28 cellular contexts compared by ENCODE assay signal in the genomic region with DNA sequence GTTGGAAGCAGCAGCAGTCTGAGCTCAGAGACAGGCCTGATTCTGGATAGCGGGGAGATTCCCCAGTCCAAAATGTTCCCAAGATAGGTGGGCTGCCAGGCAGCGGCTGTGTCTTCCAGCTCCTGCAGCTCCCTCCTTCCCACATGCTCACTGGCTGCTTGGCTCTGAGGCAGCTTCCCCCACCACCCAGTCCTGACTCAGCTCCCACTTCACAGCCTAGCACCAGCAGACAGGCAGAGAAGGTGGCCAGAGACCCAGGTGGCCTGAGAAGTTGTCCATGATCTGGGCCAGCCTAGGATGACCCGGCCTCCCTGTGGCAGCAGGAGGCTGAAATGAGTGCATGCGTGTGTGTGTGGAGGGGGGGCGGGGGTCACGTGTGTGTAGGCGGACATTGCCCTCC.
"Had no signal": no experiment of that assay in that cellular context is flagged by ENCODE, and none has a peak within 500 bp of the region (broad histone marks: within the 10 kb centered on the region; RNA-seq: fewer than 3 reads in every experiment).

No MANE protein-coding gene starts in this region.

- H3K36me3 Mint-ChIP-seq: mesothelial cell of epicardium; naive B cell; natural killer cell treated with Interleukin-12 subunit alpha and Interleukin-12 subunit beta and Interleukin-15 and Interleukin-18, amount 100 ng/mL, for 72 hours; stimulated activated effector memory CD8-positive, alpha-beta T cell treated with anti-CD3 and anti-CD28 coated beads, Interleukin-12 subunit alpha, Interleukin-12 subunit beta, amount 100 ng/mL, for 72 hours had no signal

- H2AFZ ChIP-seq: hepatocyte, parathyroid adenoma had no signal

- H3K4me1 Mint-ChIP-seq: naive B cell; neural crest cell; stimulated activated effector memory CD8-positive, alpha-beta T cell treated with anti-CD3 and anti-CD28 coated beads, Interleukin-12 subunit alpha, Interleukin-12 subunit beta, amount 100 ng/mL, for 72 hours had no signal

- H3K27me3 ChIP-seq: gastrocnemius medialis, hepatocyte, right atrium auricular region, sigmoid colon, thyroid gland, vagina had no signal

- H3K4me3 Mint-ChIP-seq: dendritic cell treated with granulocyte-macrophage colony-stimulating factor and Interleukin-4, amounts not matched to agents 40 ng/mL and 50 ng/mL, for 4 days; endodermal cell; mesothelial cell of epicardium; naive B cell; natural killer cell treated with Interleukin-12 subunit alpha and Interleukin-12 subunit beta and Interleukin-15 and Interleukin-18, amount 100 ng/mL, for 72 hours; neural crest cell; stimulated activated effector memory CD8-positive, alpha-beta T cell treated with anti-CD3 and anti-CD28 coated beads, Interleukin-12 subunit alpha, Interleukin-12 subunit beta, amount 100 ng/mL, for 72 hours had no signal

- H3K27ac ChIP-seq: epithelial cell of prostate, gastrocnemius medialis, hepatocyte, left lung, parathyroid adenoma, prostate gland, right atrium auricular region, sigmoid colon, stomach, thyroid gland, vagina had no signal

- H3K9me3 Mint-ChIP-seq: dendritic cell treated with granulocyte-macrophage colony-stimulating factor and Interleukin-4, amounts not matched to agents 40 ng/mL and 50 ng/mL, for 4 days; endodermal cell; mesothelial cell of epicardium; naive B cell; natural killer cell treated with Interleukin-12 subunit alpha and Interleukin-12 subunit beta and Interleukin-15 and Interleukin-18, amount 100 ng/mL, for 72 hours; neural crest cell; stimulated activated effector memory CD8-positive, alpha-beta T cell treated with anti-CD3 and anti-CD28 coated beads, Interleukin-12 subunit alpha, Interleukin-12 subunit beta, amount 100 ng/mL, for 72 hours had no signal

- H3K9ac ChIP-seq: parathyroid adenoma had no signal

- H3K9me3 ChIP-seq: gastrocnemius medialis, left lung, mucosa of descending colon, prostate gland, right atrium auricular region, sigmoid colon, stomach, thyroid gland, vagina had no signal

- H3K4me3 ChIP-seq: gastrocnemius medialis, hepatocyte, left lung, mucosa of descending colon, prostate gland, right atrium auricular region, sigmoid colon, stomach, thyroid gland, vagina had no signal

- H3K36me3 ChIP-seq: gastrocnemius medialis, left lung, prostate gland, right atrium auricular region, sigmoid colon, stomach, thyroid gland, vagina had no signal

- H3K4me1 ChIP-seq: gastrocnemius medialis, left lung, parathyroid adenoma, prostate gland, right atrium auricular region, sigmoid colon, stomach, thyroid gland, vagina had no signal

- FAIRE-seq: kidney had no signal

- H3K27ac Mint-ChIP-seq: dendritic cell treated with granulocyte-macrophage colony-stimulating factor and Interleukin-4, amounts not matched to agents 40 ng/mL and 50 ng/mL, for 4 days; endodermal cell; mesothelial cell of epicardium; naive B cell; natural killer cell treated with Interleukin-12 subunit alpha and Interleukin-12 subunit beta and Interleukin-15 and Interleukin-18, amount 100 ng/mL, for 72 hours; stimulated activated effector memory CD8-positive, alpha-beta T cell treated with anti-CD3 and anti-CD28 coated beads, Interleukin-12 subunit alpha, Interleukin-12 subunit beta, amount 100 ng/mL, for 72 hours had no signal

- H3K4me2 ChIP-seq: hepatocyte had no signal

- H3K79me2 ChIP-seq: hepatocyte, parathyroid adenoma had no signal

- ATAC-seq: esophagus mucosa, gastrocnemius medialis, left lung, mucosa of descending colon had no signal

- DNase-seq: effector CD8-positive, alpha-beta T cell; endodermal cell; gastrocnemius medialis; head of caudate nucleus; kidney; left lung; mesenchymal stem cell; mucosa of descending colon; naive B cell; sigmoid colon; stimulated activated CD4-positive, alpha-beta T cell treated with anti-CD3 and anti-CD28 coated beads, Interleukin-2, amount 100 ng/mL, for 24 hours; stimulated activated CD4-positive, alpha-beta T cell treated with anti-CD3 and anti-CD28 coated beads, Interleukin-4, amount 100 ng/mL, for 24 hours; stimulated activated naive CD4-positive, alpha-beta T cell treated with Interleukin-2 at 50 U/mL for 16 hours; stomach; thyroid gland; trophoblast cell had no signal
